Comparison of ENCODE assay signal across 20 cellular contexts in genomic region chr9:79902937-79903600, GRCh38.
"Had no signal": no experiment of that assay in that cellular context is flagged by ENCODE, and none has a peak within 500 bp of the region (broad histone marks: within the 10 kb centered on the region; RNA-seq: fewer than 3 reads in every experiment).

No MANE protein-coding gene starts in this region.

- H3K36me3 Mint-ChIP-seq: activated naive CD4-positive, alpha-beta T cell treated with anti-CD3 and anti-CD28 coated beads, Interleukin-2, amount 10 ng/mL, durations not matched to agents 7 days and 5 days had no signal

- H3K27me3 Mint-ChIP-seq: activated naive CD4-positive, alpha-beta T cell treated with anti-CD3 and anti-CD28 coated beads, Interleukin-2, amount 10 ng/mL, durations not matched to agents 7 days and 5 days; activated naive CD8-positive, alpha-beta T cell treated with anti-CD3 and anti-CD28 coated beads, Interleukin-2, amount 50 U/mL, for 24 hours; stimulated activated naive CD8-positive, alpha-beta T cell treated with anti-CD3 and anti-CD28 coated beads, Interleukin-15, amount 100 ng/mL, for 72 hours had no signal

- H3K27me3 ChIP-seq: cardiac muscle cell, transverse colon, vagina had no signal

- ATAC-seq: activated CD4-positive, CD25-positive, alpha-beta regulatory T cell treated with anti-CD3 and anti-CD28 coated beads, Interleukin-2, amount 50 U/mL, for 24 hours; activated CD8-positive, alpha-beta T cell treated with anti-CD3 and anti-CD28 coated beads, Interleukin-2, amount 10 ng/mL, durations not matched to agents 7 days and 5 days; activated naive CD8-positive, alpha-beta T cell treated with anti-CD3 and anti-CD28 coated beads, Interleukin-2, amount 50 U/mL, for 24 hours; activated T-cell treated with anti-CD3 and anti-CD28 coated beads, Interleukin-2, amount 50 U/mL, for 4 hours; effector memory CD8-positive, alpha-beta T cell; naive thymus-derived CD8-positive, alpha-beta T cell; right cardiac atrium; stimulated activated naive CD8-positive, alpha-beta T cell treated with anti-CD3 and anti-CD28 coated beads, Interleukin-15, amount 100 ng/mL, for 72 hours had no signal

- H3K27ac Mint-ChIP-seq: activated CD4-positive, alpha-beta T cell treated with anti-CD3 and anti-CD28 coated beads, Interleukin-2, amount 10 ng/mL, durations not matched to agents 7 days and 5 days; activated CD8-positive, alpha-beta T cell treated with anti-CD3 and anti-CD28 coated beads, Interleukin-2, amount 10 ng/mL, durations not matched to agents 7 days and 5 days; activated naive CD4-positive, alpha-beta T cell treated with anti-CD3 and anti-CD28 coated beads, Interleukin-2, amount 10 ng/mL, durations not matched to agents 7 days and 5 days; activated naive CD8-positive, alpha-beta T cell treated with anti-CD3 and anti-CD28 coated beads, Interleukin-2, amount 50 U/mL, for 24 hours; effector memory CD8-positive, alpha-beta T cell; naive thymus-derived CD8-positive, alpha-beta T cell; stimulated activated naive CD8-positive, alpha-beta T cell treated with anti-CD3 and anti-CD28 coated beads, Interleukin-15, amount 100 ng/mL, for 72 hours; T-helper 1 cell treated with Interleukin-12 subunit alpha and Interleukin-12 subunit beta and Interleukin-4 antibody, amounts not matched to agents 30 μg/mL and 1 μg/mL, for 36 hours had no signal

- H3K4me3 Mint-ChIP-seq: activated CD4-positive, alpha-beta T cell treated with anti-CD3 and anti-CD28 coated beads, Interleukin-2, amount 10 ng/mL, durations not matched to agents 7 days and 5 days; activated CD8-positive, alpha-beta T cell treated with anti-CD3 and anti-CD28 coated beads, Interleukin-2, amount 10 ng/mL, durations not matched to agents 7 days and 5 days; activated naive CD4-positive, alpha-beta T cell treated with anti-CD3 and anti-CD28 coated beads, Interleukin-2, amount 10 ng/mL, durations not matched to agents 7 days and 5 days; activated naive CD8-positive, alpha-beta T cell treated with anti-CD3 and anti-CD28 coated beads, Interleukin-2, amount 50 U/mL, for 24 hours; activated T-cell treated with anti-CD3 and anti-CD28 coated beads, Interleukin-2, amount 50 U/mL, for 4 hours; effector memory CD8-positive, alpha-beta T cell; naive thymus-derived CD8-positive, alpha-beta T cell; stimulated activated naive CD8-positive, alpha-beta T cell treated with anti-CD3 and anti-CD28 coated beads, Interleukin-15, amount 100 ng/mL, for 72 hours; T-helper 1 cell treated with Interleukin-12 subunit alpha and Interleukin-12 subunit beta and Interleukin-4 antibody, amounts not matched to agents 30 μg/mL and 1 μg/mL, for 36 hours had no signal

- H3K9me3 ChIP-seq: suprapubic skin, transverse colon, vagina had no signal

- H3K9me3 Mint-ChIP-seq: activated naive CD4-positive, alpha-beta T cell treated with anti-CD3 and anti-CD28 coated beads, Interleukin-2, amount 10 ng/mL, durations not matched to agents 7 days and 5 days; activated T-cell treated with anti-CD3 and anti-CD28 coated beads, Interleukin-2, amount 50 U/mL, for 4 hours; effector memory CD8-positive, alpha-beta T cell; T-helper 1 cell treated with Interleukin-12 subunit alpha and Interleukin-12 subunit beta and Interleukin-4 antibody, amounts not matched to agents 30 μg/mL and 1 μg/mL, for 36 hours had no signal

- H3K4me1 Mint-ChIP-seq: activated CD4-positive, alpha-beta T cell treated with anti-CD3 and anti-CD28 coated beads, Interleukin-2, amount 10 ng/mL, durations not matched to agents 7 days and 5 days; activated naive CD4-positive, alpha-beta T cell treated with anti-CD3 and anti-CD28 coated beads, Interleukin-2, amount 10 ng/mL, durations not matched to agents 7 days and 5 days; activated naive CD8-positive, alpha-beta T cell treated with anti-CD3 and anti-CD28 coated beads, Interleukin-2, amount 50 U/mL, for 24 hours; stimulated activated naive CD8-positive, alpha-beta T cell treated with anti-CD3 and anti-CD28 coated beads, Interleukin-15, amount 100 ng/mL, for 72 hours had no signal

- H3K4me1 ChIP-seq: suprapubic skin, transverse colon, vagina had no signal

- H3K27ac ChIP-seq: cardiac muscle cell, skin epidermis, suprapubic skin, transverse colon, vagina had no signal

- H3K4me3 ChIP-seq: cardiac muscle cell, skin epidermis, suprapubic skin, transverse colon, vagina had no signal

- DNase-seq: activated CD4-positive, alpha-beta T cell treated with anti-CD3 and anti-CD28 coated beads, Interleukin-2, amount 10 ng/mL, durations not matched to agents 7 days and 5 days; activated CD8-positive, alpha-beta T cell treated with anti-CD3 and anti-CD28 coated beads, Interleukin-2, amount 10 ng/mL, durations not matched to agents 7 days and 5 days; activated naive CD4-positive, alpha-beta T cell treated with anti-CD3 and anti-CD28 coated beads, Interleukin-2, amount 10 ng/mL, durations not matched to agents 7 days and 5 days; activated naive CD8-positive, alpha-beta T cell treated with anti-CD3 and anti-CD28 coated beads, Interleukin-2, amount 50 U/mL, for 24 hours; activated T-cell treated with anti-CD3 and anti-CD28 coated beads, Interleukin-2, amount 50 U/mL, for 4 hours; anterior cingulate cortex; dermis blood vessel endothelial cell; effector memory CD8-positive, alpha-beta T cell; mesenchymal stem cell; naive thymus-derived CD8-positive, alpha-beta T cell; right cardiac atrium; stimulated activated CD4-positive, alpha-beta T cell treated with anti-CD3 and anti-CD28 coated beads, Interleukin-4, amount 100 ng/mL, for 1 hour; stimulated activated naive CD8-positive, alpha-beta T cell treated with anti-CD3 and anti-CD28 coated beads, Interleukin-15, amount 100 ng/mL, for 72 hours; transverse colon had no signal

- H3K36me3 ChIP-seq: cardiac muscle cell, suprapubic skin, transverse colon, vagina had no signal
